ENCODE assay signal across 10 cellular contexts in genomic region chr1:87683557-87683956, GRCh38.
DNase-seq lines count a peak whose midpoint lies in the region; ATAC-seq and TF ChIP-seq lines count a peak whose summit lies in the region.
"Had no signal": no experiment of that assay in that cellular context is flagged by ENCODE, and none has a peak within 500 bp of the region (broad histone marks: within the 10 kb centered on the region; RNA-seq: fewer than 3 reads in every experiment).

No MANE protein-coding gene starts in this region.

- H3K27me3 ChIP-seq in Panc1 (ENCODE audit: control insufficient read depth, insufficient read depth, low read length) (no peaks in the 10 kb centered on the region), right lobe of liver (no peaks in the 10 kb centered on the region), stomach smooth muscle (ENCODE audit: control insufficient read depth in 1 of 2, insufficient read depth in 2 of 2, low read length in 2 of 2) (no peaks in the 10 kb centered on the region)
- H3K27me3 ChIP-seq: gastroesophageal sphincter had no signal

- CTCF ChIA-PET in Panc1 (lab: Charles Lee) = no interaction called here

- intact Hi-C loops in Panc1 (cut with micrococcal nuclease; ENCODE audit: unreplicated experiment) (no loop called here), right lobe of liver (cut with DNase I) (no loop called here)

- H3K9me3 ChIP-seq in Panc1 (ENCODE audit: control insufficient read depth, insufficient read depth, low read depth, low read length) (no peaks in the 10 kb centered on the region), right lobe of liver (no peaks in the 10 kb centered on the region), stomach smooth muscle (ENCODE audit: control insufficient read depth in 2 of 2, low read length in 2 of 2) (no peaks in the 10 kb centered on the region)
- H3K9me3 ChIP-seq: gastroesophageal sphincter had no signal

- POLR2A ChIA-PET in Panc1 (lab: Charles Lee) = no interaction called here

- no peak for TF ChIP-seq POLR2A in right lobe of liver (IDR thresholded peaks at IDR 0.05)

- WGBS in right lobe of liver (ENCODE audit: insufficient coverage, low coverage, low lambda C conversion rate, missing lambda C conversion rate) = 45% methylated on average over 3 of the region's 4 CpGs

- in situ Hi-C loops in Panc1 (cut with HindIII; ENCODE audit: low pct_unique_long_range_greater_than_20kb, low sequenced_read_pairs) = no loop called here

- H3K4me1 ChIP-seq in Panc1 (ENCODE audit: control insufficient read depth, insufficient read depth, low read length) (no peaks in the 10 kb centered on the region), right lobe of liver (no peaks in the 10 kb centered on the region), stomach smooth muscle (ENCODE audit: control insufficient read depth, insufficient read depth, low read length) (peaks cover 19% of the 10 kb centered on the region)

- H3K27ac ChIP-seq in Panc1 (ENCODE audit: low read length) (no peak overlapping the region), right lobe of liver (peak overlapping the region in 1 of 3 donors; percentile 52), stomach smooth muscle (ENCODE audit: low read length) (peak overlapping the region; percentile 82)

- peak overlapping the region; percentile 67 to 86 for H3K9ac ChIP-seq in stomach smooth muscle (ENCODE audit: low read length in 2 of 2)

- ATAC-seq in Panc1 (no peak), right lobe of liver (peak; percentile 34 to 48 (median 42)), HG03521 (IDR thresholded peaks at IDR 0.05; ENCODE audit: unreplicated experiment) (no peak), HG02970 (IDR thresholded peaks at IDR 0.05; ENCODE audit: low FRiP score, unreplicated experiment) (no peak), GM18861 (IDR thresholded peaks at IDR 0.05; ENCODE audit: unreplicated experiment) (no peak)
- ATAC-seq: gastroesophageal sphincter; naive thymus-derived CD4-positive, alpha-beta T cell had no signal

- H3K36me3 ChIP-seq in Panc1 (ENCODE audit: control insufficient read depth, insufficient read depth, low read length) (no peaks in the 10 kb centered on the region), right lobe of liver (no peaks in the 10 kb centered on the region), stomach smooth muscle (ENCODE audit: control insufficient read depth in 2 of 2, insufficient read depth in 2 of 2, low read length in 2 of 2) (no peaks in the 10 kb centered on the region)
- H3K36me3 ChIP-seq: gastroesophageal sphincter had no signal

- peak; percentile 77 for DNase-seq in NCI-H510A treated with DMSO at 0.1 percent for 48 hours (lab: John Stamatoyannopoulos, UW)
- DNase-seq in NCI-H510A (lab: John Stamatoyannopoulos, UW) = no peak
- DNase-seq in Panc1 (ENCODE audit: low read depth, low spot score) = no peak
- no peak for DNase-seq in right lobe of liver

- TF ChIP-seq CTCF in Panc1 (IDR thresholded peaks at IDR 0.05) = peak; percentile 5; the same call in 1 of the 2 replicates
- no peak for TF ChIP-seq CTCF in right lobe of liver (IDR thresholded peaks at IDR 0.05)

- H3K4me3 ChIP-seq in Panc1 (ENCODE audit: low read depth in 2 of 2, low read length in 2 of 2) (no peak overlapping the region), right lobe of liver (peak overlapping the region; percentile 40 to 59 (median 50)), stomach smooth muscle (ENCODE audit: low read length in 2 of 2) (peak overlapping the region; percentile 76 to 80)

- no TSS peak for BruUV-seq in Panc1 (replicated peaks; lab: Mats Ljungman, UMichigan)

Comparison
In these comparisons a context has a peak if more than half of its experiments do, and no peak if none do; other contexts are left out.
1. ATAC-seq: peak in right lobe of liver (4 of 4); none in Panc1 (single experiment), HG03521 (single experiment), HG02970 (single experiment) and GM18861 (single experiment).
2. H3K4me3 ChIP-seq: peak in right lobe of liver (3 of 3) and stomach smooth muscle (2 of 2); none in Panc1 (0 of 2).